In genomic region chr3:51982352-51982837, GRCh38 we compare ENCODE assay signal across 8 cellular contexts. TPM values are rescaled to one million over a fixed set of nuclear protein-coding genes. Genes with fewer than 3 reads are reported as not detected.
DNase-seq lines count a peak whose midpoint lies in the region; ATAC-seq and TF ChIP-seq lines count a peak whose summit lies in the region.

No MANE protein-coding gene starts in this region.

- peak overlapping the region; percentile 92 for H3K27ac ChIP-seq in layer of hippocampus (ENCODE audit: low read depth, low read length)
- H3K27ac ChIP-seq in subcutaneous abdominal adipose tissue (ENCODE audit: low read depth, low read length): peak overlapping the region; percentile 92

- H3K9ac ChIP-seq in NT2/D1 (ENCODE audit: insufficient read length, low read depth) (peak overlapping the region; percentile 58), subcutaneous abdominal adipose tissue (ENCODE audit: low read length in 5 of 5) (peak overlapping the region; percentile 43 to 89 (median 75))

- peaks cover 6% of the 10 kb centered on the region for H3K36me3 Mint-ChIP-seq in MCF 10A (ENCODE audit: insufficient read depth, unreplicated experiment)

- DNase-seq in Caki2 (ENCODE audit: low read depth) (peak; percentile 80), NT2/D1 (ENCODE audit: low read depth, low spot score) (no peak), MCF 10A (ENCODE audit: unreplicated experiment) (peak; percentile 72), SKM-1 (lab: John Stamatoyannopoulos, UW; ENCODE audit: unreplicated experiment) (no peak)

- POLR2A ChIA-PET in MCF 10A (lab: Yijun Ruan, JAX): interaction anchor here (0.7 to 6.0 kb wide), 22 partner anchors 9 to 483 kb away, joined by 3 to 93 read pairs (median 5); partner anchors contain the start of genes ABHD14A, ABHD14B, DCAF1 and GLYCTK

- H3K36me3 ChIP-seq in NT2/D1 (ENCODE audit: insufficient read depth, insufficient read length, low read length) (no peaks in the 10 kb centered on the region), subcutaneous abdominal adipose tissue (ENCODE audit: control insufficient read depth in 5 of 5, insufficient read depth in 5 of 5, low read length in 5 of 5) (peaks cover 0 to 6% (median 0%) of the 10 kb centered on the region in 5 donors)

- BruUV-seq in MCF 10A (replicated peaks; lab: Mats Ljungman, UMichigan): TSS peak; percentile 65

- intact Hi-C loops in MCF 10A (cut with micrococcal nuclease): no loop called here

- peak overlapping the region; percentile 98 for H3K27ac Mint-ChIP-seq in MCF 10A (ENCODE audit: low read depth, unreplicated experiment)

- no peaks in the 10 kb centered on the region for H3K27me3 Mint-ChIP-seq in MCF 10A (ENCODE audit: insufficient read depth, unreplicated experiment)

- H3K9me3 ChIP-seq in NT2/D1 (ENCODE audit: insufficient read depth, low read length) (no peaks in the 10 kb centered on the region), subcutaneous abdominal adipose tissue (ENCODE audit: control insufficient read depth in 5 of 5, low read length in 5 of 5) (no peaks in the 10 kb centered on the region)

- H3K4me3 Mint-ChIP-seq in MCF 10A (ENCODE audit: unreplicated experiment): peak overlapping the region; percentile 87

- H3K4me3 ChIP-seq in NT2/D1 (ENCODE audit: insufficient read length, low read depth): peak overlapping the region; percentile 34
- peak overlapping the region; percentile 62 to 81 (median 70) for H3K4me3 ChIP-seq in subcutaneous abdominal adipose tissue (ENCODE audit: low read depth in 1 of 5, low read length in 5 of 5)

- H3K9me3 Mint-ChIP-seq in MCF 10A (ENCODE audit: unreplicated experiment): no peaks in the 10 kb centered on the region

- H3K4me1 ChIP-seq in NT2/D1 (ENCODE audit: insufficient read depth, insufficient read length) (peaks cover 19% of the 10 kb centered on the region), subcutaneous abdominal adipose tissue (ENCODE audit: control insufficient read depth in 5 of 5, insufficient read depth in 5 of 5, low read length in 5 of 5) (peaks cover 4 to 41% (median 23%) of the 10 kb centered on the region in 5 donors)

- peaks cover 30% of the 10 kb centered on the region for H3K4me1 Mint-ChIP-seq in MCF 10A (ENCODE audit: insufficient read depth, unreplicated experiment)

- in situ Hi-C loops in Caki2 (cut with HindIII; ENCODE audit: low pct_unique_long_range_greater_than_20kb, low sequenced_read_pairs): no loop called here

- peak; percentile 60 for TF ChIP-seq CTCF in MCF 10A (IDR thresholded peaks at IDR 0.05; ENCODE audit: unreplicated experiment)

- ATAC-seq in GM19023 (IDR thresholded peaks at IDR 0.05; ENCODE audit: unreplicated experiment): peak; percentile 35
- peak; percentile 37 for ATAC-seq in HG03095 (IDR thresholded peaks at IDR 0.05; ENCODE audit: unreplicated experiment)

- CTCF ChIA-PET in MCF 10A (lab: Yijun Ruan, JAX): interaction anchor here (0.5 to 3.9 kb wide), 14 partner anchors 9 to 141 kb away, joined by 3 to 27 read pairs (median 6); partner anchors contain the start of genes ABHD14B and RRP9

- H3K27me3 ChIP-seq in NT2/D1 (ENCODE audit: insufficient read depth, insufficient read length) (no peaks in the 10 kb centered on the region), layer of hippocampus (ENCODE audit: control insufficient read depth, insufficient read depth, low read length) (no peaks in the 10 kb centered on the region), subcutaneous abdominal adipose tissue (ENCODE audit: control insufficient read depth in 5 of 5, insufficient read depth in 4 of 5, low read length in 5 of 5) (no peaks in the 10 kb centered on the region)

RNA-seq across cellular contexts. Expression of gene ACY1, which starts 0.9 kb away (rescaled TPM):
- total RNA-seq in Caki2 (2014; rRNA removed; shearing (Covaris generic); ENCODE audit: low replicate concordance): 101 and 159 TPM in 2 replicates
- total RNA-seq in MCF 10A (2022): 109 and 164 TPM in 2 replicates

RNA-seq across cellular contexts. Expression of gene ABHD14A, which starts 7.5 kb away (rescaled TPM):
- 11.9 and 12.8 TPM in 2 replicates for total RNA-seq in Caki2 (2014; rRNA removed; shearing (Covaris generic); ENCODE audit: low replicate concordance)
- total RNA-seq in MCF 10A (2022): 4.0 and 8.1 TPM in 2 replicates

RNA-seq across cellular contexts. Expression of gene ABHD14B, which starts 8.5 kb away (rescaled TPM):
- 19.6 and 45.4 TPM in 2 replicates for total RNA-seq in Caki2 (2014; rRNA removed; shearing (Covaris generic); ENCODE audit: low replicate concordance)
- 48.9 and 49.8 TPM in 2 replicates for total RNA-seq in MCF 10A (2022)

RNA-seq across cellular contexts. Expression of gene RPL29, which starts 13.3 kb away (rescaled TPM):
- 810 and 960 TPM in 2 replicates for total RNA-seq in Caki2 (2014; rRNA removed; shearing (Covaris generic); ENCODE audit: low replicate concordance)
- total RNA-seq in MCF 10A (2022): 1,551 and 1,602 TPM in 2 replicates

RNA-seq across cellular contexts. Expression of gene PCBP4, which starts 15.1 kb away (rescaled TPM):
- 7.8 and 10.5 TPM in 2 replicates for total RNA-seq in Caki2 (2014; rRNA removed; shearing (Covaris generic); ENCODE audit: low replicate concordance)
- total RNA-seq in MCF 10A (2022): 26.4 TPM in 2 replicates

Comparison
In these comparisons a context has a peak if more than half of its experiments do, and no peak if none do; other contexts are left out.
1. DNase-seq: peak in Caki2 (single experiment) and MCF 10A (single experiment); none in NT2/D1 (single experiment) and SKM-1 (single experiment).